8 cellular contexts compared by ENCODE assay signal in genomic region chr10:122051609-122052385, GRCh38.
A peak's percentile ranks its signal among the peaks of the same experiment; 100 is the strongest.
DNase-seq lines count a peak whose midpoint lies in the region; ATAC-seq and TF ChIP-seq lines count a peak whose summit lies in the region.

No MANE protein-coding gene starts in this region.

- intact Hi-C loops in psoas muscle (cut with DNase I) (loop anchor here (5.0 to 10.0 kb wide), 2 partner anchors 61 to 127 kb away; partner anchors contain the start of gene ATE1 (in 1 of the 2)), posterior cingulate gyrus (cut with DNase I) (no loop called here)

- 50 to 51% methylated on average over 2 of the region's 2 CpGs for WGBS in GM23248 (ENCODE audit: low coverage in 1 of 2, low lambda C conversion rate in 2 of 2, missing lambda C conversion rate in 2 of 2), 2 experiments
- WGBS in psoas muscle, 3 donors: 42 to 57% (median 46%) methylated on average over 2 of the region's 2 CpGs

- H3K36me3 ChIP-seq in GM23248 (ENCODE audit: low read depth): no peaks in the 10 kb centered on the region
- H3K36me3 ChIP-seq in SJCRH30: no peaks in the 10 kb centered on the region
- H3K36me3 ChIP-seq in psoas muscle (ENCODE audit: insufficient read depth in 1 of 2, low read depth in 1 of 2): peaks cover 0 to 66% of the 10 kb centered on the region in 2 donors

- no peaks in the 10 kb centered on the region for H4K20me1 ChIP-seq in GM23248 (ENCODE audit: insufficient read depth)

- no peaks in the 10 kb centered on the region for H3F3A ChIP-seq in GM23248 (ENCODE audit: insufficient read depth)

- H3K79me2 ChIP-seq in GM23248 (ENCODE audit: insufficient read depth): no peaks in the 10 kb centered on the region

- no peaks in the 10 kb centered on the region for H3K27me3 ChIP-seq in GM23248 (replicated peaks; ENCODE audit: insufficient read depth)
- no peaks in the 10 kb centered on the region for H3K27me3 ChIP-seq in SJCRH30
- H3K27me3 ChIP-seq in psoas muscle (ENCODE audit: insufficient read depth in 3 of 3, low read length in 2 of 3): no peaks in the 10 kb centered on the region

- no peaks in the 10 kb centered on the region for H3K9me2 ChIP-seq in GM23248 (ENCODE audit: insufficient read depth)

- no peak overlapping the region for H3K4me2 ChIP-seq in GM23248 (ENCODE audit: unreplicated experiment)

- H3K4me1 ChIP-seq in GM23248 (ENCODE audit: insufficient read depth) (peaks cover 7% of the 10 kb centered on the region), SJCRH30 (no peaks in the 10 kb centered on the region), psoas muscle (peaks cover 61% of the 10 kb centered on the region)

- 0 out of 2 replicates have a peak overlapping the region, but pooled peaks have one; percentile 1 for H2AFZ ChIP-seq in GM23248

- 0 out of 2 replicates have a peak overlapping the region, but pooled peaks have one; percentile 19 for H3K9ac ChIP-seq in GM23248

- ATAC-seq in psoas muscle (peak; percentile 47 to 63 (median 53)), HG02973 (IDR thresholded peaks at IDR 0.05; ENCODE audit: unreplicated experiment) (no peak), HG03135 (IDR thresholded peaks at IDR 0.05; ENCODE audit: unreplicated experiment) (no peak)

- H3K4me3 ChIP-seq in GM23248 (no peak overlapping the region), SJCRH30 (no peak overlapping the region), psoas muscle (no peak overlapping the region)

- in situ Hi-C loops in GM23248 (cut with MboI): no loop called here

- H3K9me3 ChIP-seq in GM23248 (ENCODE audit: low read depth): no peaks in the 10 kb centered on the region
- H3K9me3 ChIP-seq in SJCRH30 (replicated peaks): no peaks in the 10 kb centered on the region
- H3K9me3 ChIP-seq in psoas muscle: no peaks in the 10 kb centered on the region

- DNase-seq in GM23248 (peak; percentile 85), SJCRH30 (peak; percentile 66 to 72), fibroblast of the conjunctiva (ENCODE audit: low read depth) (peak; percentile 47), psoas muscle (peak; percentile 38 to 63), NCI-H2171 treated with DMSO at 0.1 percent for 48 hours (lab: John Stamatoyannopoulos, UW) (no peak), posterior cingulate gyrus (no peak)

- peak; percentile 74 for TF ChIP-seq CTCF in psoas muscle (IDR thresholded peaks at IDR 0.05)

- H3K27ac ChIP-seq in GM23248: peak overlapping the region; percentile 40
- no peak overlapping the region for H3K27ac ChIP-seq in SJCRH30
- peak overlapping the region; percentile 94 for H3K27ac ChIP-seq in psoas muscle

Comparison
In these comparisons a context has a peak if more than half of its experiments do, and no peak if none do; other contexts are left out.
1. DNase-seq: peak in GM23248 (single experiment), SJCRH30 (2 of 2), fibroblast of the conjunctiva (single experiment) and psoas muscle (2 of 2); none in NCI-H2171 treated with DMSO at 0.1 percent for 48 hours (single experiment) and posterior cingulate gyrus (0 of 10).
2. ATAC-seq: peak in psoas muscle (4 of 4); none in HG02973 (single experiment) and HG03135 (single experiment).